ENCODE assay signal across 13 cellular contexts in genomic region chr13:98462241-98462882, GRCh38.
DNase-seq lines count a peak whose midpoint lies in the region; ATAC-seq, FAIRE-seq and TF ChIP-seq lines count a peak whose summit lies in the region.
"Had no signal": no experiment of that assay in that cellular context is flagged by ENCODE, and none has a peak within 500 bp of the region (broad histone marks: within the 10 kb centered on the region; RNA-seq: fewer than 3 reads in every experiment).

No MANE protein-coding gene starts in this region.

- H3K4me1 Mint-ChIP-seq in MCF 10A (ENCODE audit: insufficient read depth, unreplicated experiment): peaks cover 10% of the 10 kb centered on the region
- peaks cover 13% of the 10 kb centered on the region for H3K4me1 Mint-ChIP-seq in activated T-helper 1 cell treated with anti-CD3 and anti-CD28 coated beads, Interleukin-12 subunit alpha, Interleukin-12 subunit beta, Interleukin-2, Interleukin-4 antibody, amounts not matched to agents 30 ng/mL and 10 ng/mL and 1 ng/mL, durations not matched to agents 14 hours and 24 hours and 36 hours (ENCODE audit: low read depth)

- H3K27ac ChIP-seq in mammary epithelial cell (ENCODE audit: insufficient read depth, low read depth, low read length) (no peak overlapping the region), kidney (ENCODE audit: low read depth in 2 of 2, low read length in 2 of 2) (no peak overlapping the region), suprapubic skin (peak overlapping the region; percentile 17), foreskin keratinocyte (no peak overlapping the region)
- H3K27ac ChIP-seq: SK-N-MC had no signal

- dilution Hi-C loops in mammary epithelial cell (cut with HindIII; ENCODE audit: low sequenced_read_pairs): no loop called here

- H3K9ac ChIP-seq in mammary epithelial cell (ENCODE audit: insufficient read depth, low read length) (no peak overlapping the region), kidney (ENCODE audit: low read length in 2 of 2) (no peak overlapping the region)

- H3K27me3 Mint-ChIP-seq in MCF 10A (ENCODE audit: insufficient read depth, unreplicated experiment): no peaks in the 10 kb centered on the region
- no peaks in the 10 kb centered on the region for H3K27me3 Mint-ChIP-seq in activated T-helper 1 cell treated with anti-CD3 and anti-CD28 coated beads, Interleukin-12 subunit alpha, Interleukin-12 subunit beta, Interleukin-2, Interleukin-4 antibody, amounts not matched to agents 30 ng/mL and 10 ng/mL and 1 ng/mL, durations not matched to agents 14 hours and 24 hours and 36 hours (ENCODE audit: insufficient read depth)

- H3K27ac Mint-ChIP-seq in MCF 10A (ENCODE audit: low read depth, unreplicated experiment): peak overlapping the region; percentile 75
- peak overlapping the region; percentile 61 for H3K27ac Mint-ChIP-seq in activated T-helper 1 cell treated with anti-CD3 and anti-CD28 coated beads, Interleukin-12 subunit alpha, Interleukin-12 subunit beta, Interleukin-2, Interleukin-4 antibody, amounts not matched to agents 30 ng/mL and 10 ng/mL and 1 ng/mL, durations not matched to agents 14 hours and 24 hours and 36 hours

- CTCF ChIA-PET in MCF 10A (lab: Yijun Ruan, JAX): interaction anchor here (0.7 kb wide), 1 partner anchor 45 kb away, joined by 3 read pairs; no protein-coding TSS in a partner anchor
- CTCF ChIA-PET in mammary epithelial cell (lab: Charles Lee; ENCODE audit: low non-redundant PET): no interaction called here

- FAIRE-seq in kidney (lab: Jason Lieb, UNC): no peak

- no peak overlapping the region for H3K4me3 Mint-ChIP-seq in MCF 10A (ENCODE audit: unreplicated experiment)
- no peak overlapping the region for H3K4me3 Mint-ChIP-seq in activated T-helper 1 cell treated with anti-CD3 and anti-CD28 coated beads, Interleukin-12 subunit alpha, Interleukin-12 subunit beta, Interleukin-2, Interleukin-4 antibody, amounts not matched to agents 30 ng/mL and 10 ng/mL and 1 ng/mL, durations not matched to agents 14 hours and 24 hours and 36 hours

- no peak overlapping the region for H3K4me3 ChIP-seq in mammary epithelial cell (replicated peaks in 1 of 3; ENCODE audit: insufficient read depth in 1 of 3, low read depth in 2 of 3, low read length in 3 of 3)
- H3K4me3 ChIP-seq in kidney (ENCODE audit: low read length in 2 of 2): no peak overlapping the region
- H3K4me3 ChIP-seq in suprapubic skin: no peak overlapping the region
- H3K4me3 ChIP-seq: esophagus squamous epithelium, MG63, SK-N-MC, thyroid gland had no signal

- H3K27me3 ChIP-seq in mammary epithelial cell (ENCODE audit: insufficient read depth, low read length) (no peaks in the 10 kb centered on the region), suprapubic skin (no peaks in the 10 kb centered on the region), foreskin keratinocyte (no peaks in the 10 kb centered on the region)
- H3K27me3 ChIP-seq: esophagus squamous epithelium, MG63, thyroid gland had no signal

- no peaks in the 10 kb centered on the region for H3K4me1 ChIP-seq in mammary epithelial cell (ENCODE audit: insufficient read depth, low read length)
- H3K4me1 ChIP-seq in kidney (ENCODE audit: control insufficient read depth in 1 of 2, insufficient read depth in 1 of 2, low read depth in 1 of 2, low read length in 2 of 2): peaks cover 0 to under 1% of the 10 kb centered on the region in 2 donors
- peaks cover 17% of the 10 kb centered on the region for H3K4me1 ChIP-seq in suprapubic skin
- H3K4me1 ChIP-seq in foreskin keratinocyte: no peaks in the 10 kb centered on the region

- WGBS in mammary epithelial cell (ENCODE audit: low coverage, missing lambda C conversion rate): 95% methylated on average over 12 of the region's 18 CpGs
- WGBS in suprapubic skin: 89% methylated on average over 18 of the region's 18 CpGs

- H2AFZ ChIP-seq in mammary epithelial cell (ENCODE audit: low read depth, low read length): no peak overlapping the region

- DNase-seq in MCF 10A (ENCODE audit: unreplicated experiment) (no peak), mammary epithelial cell (no peak), kidney (peak; percentile 47), suprapubic skin (ENCODE audit: low spot score in 2 of 2) (peak in 1 of 2 donors; percentile 60), foreskin keratinocyte (no peak), NOMO-1 (lab: John Stamatoyannopoulos, UW; ENCODE audit: unreplicated experiment in 2 of 2) (no peak)
- DNase-seq in activated T-helper 1 cell treated with anti-CD3 and anti-CD28 coated beads, Interleukin-12 subunit alpha, Interleukin-12 subunit beta, Interleukin-2, Interleukin-4 antibody, amounts not matched to agents 30 ng/mL and 10 ng/mL and 1 ng/mL, durations not matched to agents 14 hours and 24 hours and 36 hours (ENCODE audit: low spot score): no peak
- no peak for DNase-seq in stimulated activated naive CD4-positive, alpha-beta T cell treated with Interleukin-2 at 50 U/mL for 16 hours (lab: John Stamatoyannopoulos, UW)
- DNase-seq: esophagus squamous epithelium, MG63, NCI-H2029 treated with DMSO at 0.1 percent for 48 hours, thyroid gland had no signal

- H3K4me2 ChIP-seq in mammary epithelial cell (ENCODE audit: insufficient read depth, low read depth, low read length): no peak overlapping the region

- TF ChIP-seq EP300 in suprapubic skin (IDR thresholded peaks at IDR 0.05): no peak

- intact Hi-C loops in MCF 10A (cut with micrococcal nuclease) (no loop called here), mammary epithelial cell (cut with micrococcal nuclease) (no loop called here), kidney (cut with DNase I) (no loop called here)
- intact Hi-C loops in activated T-helper 1 cell treated with anti-CD3 and anti-CD28 coated beads, Interleukin-12 subunit alpha, Interleukin-12 subunit beta, Interleukin-2, Interleukin-4 antibody, amounts not matched to agents 30 ng/mL and 10 ng/mL and 1 ng/mL, durations not matched to agents 14 hours and 24 hours and 36 hours (cut with micrococcal nuclease): no loop called here

- H3K36me3 Mint-ChIP-seq in MCF 10A (ENCODE audit: insufficient read depth, unreplicated experiment): peaks cover 74% of the 10 kb centered on the region
- H3K36me3 Mint-ChIP-seq in activated T-helper 1 cell treated with anti-CD3 and anti-CD28 coated beads, Interleukin-12 subunit alpha, Interleukin-12 subunit beta, Interleukin-2, Interleukin-4 antibody, amounts not matched to agents 30 ng/mL and 10 ng/mL and 1 ng/mL, durations not matched to agents 14 hours and 24 hours and 36 hours (ENCODE audit: low read depth): peaks cover 38% of the 10 kb centered on the region

- in situ Hi-C loops in mammary epithelial cell (cut with MboI; ENCODE audit: low sequenced_read_pairs in 2 of 2): loop anchor here in 1 of 2 donors (25.0 kb wide), 1 partner anchor 375 kb away; no protein-coding TSS in a partner anchor

- ATAC-seq in foreskin keratinocyte: no peak

- BruUV-seq in MCF 10A (replicated peaks; lab: Mats Ljungman, UMichigan): no TSS peak
- BruUV-seq in mammary epithelial cell (replicated peaks; lab: Mats Ljungman, UMichigan): no TSS peak

- TF ChIP-seq POLR2A in suprapubic skin (IDR thresholded peaks at IDR 0.05): no peak

- no peaks in the 10 kb centered on the region for H4K20me1 ChIP-seq in mammary epithelial cell (ENCODE audit: insufficient read depth, low read length)

- TF ChIP-seq CTCF in MCF 10A (IDR thresholded peaks at IDR 0.05; ENCODE audit: unreplicated experiment) (no peak), mammary epithelial cell (conservative IDR thresholded peaks at IDR 0.05 in 1 of 2, IDR thresholded peaks at IDR 0.05 in 1 of 2; ENCODE audit: extremely low read depth in 1 of 2, insufficient read depth in 1 of 2, low read depth in 1 of 2, low read length in 2 of 2) (no peak), kidney (IDR thresholded peaks at IDR 0.05; ENCODE audit: borderline replicate concordance, extremely low read depth, insufficient read depth) (no peak), suprapubic skin (IDR thresholded peaks at IDR 0.05) (no peak), foreskin keratinocyte (conservative IDR thresholded peaks at IDR 0.05) (no peak)

- H3K36me3 ChIP-seq in mammary epithelial cell (ENCODE audit: insufficient read depth, low read length) (peaks cover 32% of the 10 kb centered on the region), kidney (ENCODE audit: control insufficient read depth in 1 of 2, insufficient read depth in 2 of 2, low read length in 2 of 2) (peaks cover 27 to 45% of the 10 kb centered on the region in 2 donors), suprapubic skin (peaks cover 89% of the 10 kb centered on the region)

- no peaks in the 10 kb centered on the region for H3K9me3 Mint-ChIP-seq in MCF 10A (ENCODE audit: unreplicated experiment)
- no peaks in the 10 kb centered on the region for H3K9me3 Mint-ChIP-seq in activated T-helper 1 cell treated with anti-CD3 and anti-CD28 coated beads, Interleukin-12 subunit alpha, Interleukin-12 subunit beta, Interleukin-2, Interleukin-4 antibody, amounts not matched to agents 30 ng/mL and 10 ng/mL and 1 ng/mL, durations not matched to agents 14 hours and 24 hours and 36 hours

- H3K79me2 ChIP-seq in mammary epithelial cell (ENCODE audit: insufficient read depth, low read length): peaks cover 65% of the 10 kb centered on the region

- POLR2A ChIA-PET in MCF 10A (lab: Yijun Ruan, JAX): no interaction called here

- H3K9me3 ChIP-seq in mammary epithelial cell (replicated peaks; ENCODE audit: insufficient read depth, low read length) (no peaks in the 10 kb centered on the region), kidney (ENCODE audit: control insufficient read depth in 1 of 2, low read length in 2 of 2) (no peaks in the 10 kb centered on the region), suprapubic skin (no peaks in the 10 kb centered on the region)
- H3K9me3 ChIP-seq: esophagus squamous epithelium, MG63, thyroid gland had no signal
